In the genomic region with DNA sequence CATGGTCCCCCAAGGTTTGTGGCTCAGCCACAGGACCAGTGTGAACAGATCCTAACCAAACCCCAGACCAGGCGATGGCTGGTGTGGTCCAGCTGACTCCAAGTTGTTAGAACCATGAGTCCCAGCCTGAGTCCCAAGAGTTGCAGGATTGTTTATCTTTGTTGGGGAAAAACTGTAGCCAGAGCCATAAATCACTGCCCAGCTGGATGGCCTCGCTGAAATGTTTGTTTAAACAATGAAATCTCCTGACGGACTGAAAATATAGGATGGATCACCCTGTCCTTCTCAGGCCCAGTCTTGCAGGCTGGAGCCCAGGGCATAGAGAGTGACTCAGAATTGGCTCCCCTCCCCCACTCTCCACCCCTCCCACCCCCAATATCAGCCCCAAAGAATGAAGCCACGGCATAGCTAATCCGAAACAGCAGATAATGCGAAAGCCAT, we compare ENCODE assay signal across 14 cellular contexts. TPM values are rescaled to one million over a fixed set of nuclear protein-coding genes. Genes with fewer than 3 reads are reported as not detected.
DNase-seq lines count a peak whose midpoint lies in the region; TF ChIP-seq lines count a peak whose summit lies in the region.
"Had no signal": no experiment of that assay in that cellular context is flagged by ENCODE, and none has a peak within 500 bp of the region (broad histone marks: within the 10 kb centered on the region; RNA-seq: fewer than 3 reads in every experiment).

No MANE protein-coding gene starts in this region.

- DNase-seq in COLO668 (lab: John Stamatoyannopoulos, UW; ENCODE audit: unreplicated experiment) (peak; percentile 52), RPMI7951 (ENCODE audit: low read depth) (peak; percentile 66), fibroblast of pulmonary artery (ENCODE audit: low read depth) (peak; percentile 57), prostate gland (ENCODE audit: low spot score) (peak; percentile 72), GM03348 (ENCODE audit: low spot score) (no peak), HT-29 (ENCODE audit: low spot score) (no peak), NCI-H1436 (lab: John Stamatoyannopoulos, UW) (no peak)
- no peak for DNase-seq in activated CD4-positive, alpha-beta memory T cell treated with anti-CD3 and anti-CD28 coated beads for 36 hours
- DNase-seq: activated T-cell treated with anti-CD3 and anti-CD28 coated beads for 4 hours, HFFc6, NCI-H1105, right lobe of liver had no signal

- TF ChIP-seq CTCF in fibroblast of pulmonary artery (IDR thresholded peaks at IDR 0.05; ENCODE audit: low read length, missing control alignments) (no peak), prostate gland (IDR thresholded peaks at IDR 0.05) (no peak)

- CTCF ChIA-PET in activated CD4-positive, alpha-beta memory T cell treated with anti-CD3 and anti-CD28 coated beads for 36 hours (lab: Charles Lee): interaction anchor here (10.0 to 13.0 kb wide), 2 partner anchors 215 to 231 kb away, joined by 97 to 430 read pairs; no protein-coding TSS in a partner anchor

- H3K27me3 ChIP-seq in prostate gland (replicated peaks; ENCODE audit: insufficient read depth): no peaks in the 10 kb centered on the region
- H3K27me3 ChIP-seq: right lobe of liver had no signal

- peaks cover 4% of the 10 kb centered on the region for H3K4me1 Mint-ChIP-seq in activated CD4-positive, alpha-beta memory T cell treated with anti-CD3 and anti-CD28 coated beads for 36 hours (ENCODE audit: low read depth)

- no peak overlapping the region for H3K27ac Mint-ChIP-seq in activated CD4-positive, alpha-beta memory T cell treated with anti-CD3 and anti-CD28 coated beads for 36 hours
- H3K27ac Mint-ChIP-seq: HFFc6 had no signal

- POLR2A ChIA-PET in activated CD4-positive, alpha-beta memory T cell treated with anti-CD3 and anti-CD28 coated beads for 36 hours (lab: Charles Lee): no interaction called here

- H3K9me3 ChIP-seq in prostate gland: no peaks in the 10 kb centered on the region
- H3K9me3 ChIP-seq: right lobe of liver had no signal

- no peaks in the 10 kb centered on the region for H3K9me3 Mint-ChIP-seq in activated CD4-positive, alpha-beta memory T cell treated with anti-CD3 and anti-CD28 coated beads for 36 hours
- H3K9me3 Mint-ChIP-seq: central memory CD8-positive, alpha-beta T cell; HFFc6 had no signal

- H3K27me3 Mint-ChIP-seq in activated CD4-positive, alpha-beta memory T cell treated with anti-CD3 and anti-CD28 coated beads for 36 hours: peaks cover 2% of the 10 kb centered on the region

- H3K4me3 ChIP-seq in fibroblast of pulmonary artery (replicated peaks; ENCODE audit: low read depth, low read length): no peak overlapping the region
- H3K4me3 ChIP-seq in prostate gland: no peak overlapping the region
- H3K4me3 ChIP-seq: right lobe of liver had no signal

- H3K4me1 ChIP-seq in prostate gland (replicated peaks): peaks cover 7% of the 10 kb centered on the region
- H3K4me1 ChIP-seq: right lobe of liver had no signal

- no peaks in the 10 kb centered on the region for H3K36me3 ChIP-seq in prostate gland
- H3K36me3 ChIP-seq: right lobe of liver had no signal

- H3K27ac ChIP-seq in prostate gland: peak overlapping the region in 1 of 2 donors; percentile 53
- H3K27ac ChIP-seq: right lobe of liver had no signal

- intact Hi-C loops in prostate gland (cut with DNase I): loop anchor here (10.0 kb wide), 1 partner anchor 119 kb away; no protein-coding TSS in a partner anchor
- intact Hi-C loops in activated CD4-positive, alpha-beta memory T cell treated with anti-CD3 and anti-CD28 coated beads for 36 hours (cut with micrococcal nuclease): no loop called here

- no peaks in the 10 kb centered on the region for H3K36me3 Mint-ChIP-seq in activated CD4-positive, alpha-beta memory T cell treated with anti-CD3 and anti-CD28 coated beads for 36 hours

- no peak overlapping the region for H3K4me3 Mint-ChIP-seq in activated CD4-positive, alpha-beta memory T cell treated with anti-CD3 and anti-CD28 coated beads for 36 hours
- H3K4me3 Mint-ChIP-seq: central memory CD8-positive, alpha-beta T cell; HFFc6 had no signal

- WGBS in prostate gland: 48% methylated on average over 6 of the region's 6 CpGs

- no peak for TF ChIP-seq POLR2A in prostate gland (IDR thresholded peaks at IDR 0.05)

RNA-seq across cellular contexts. Expression of a gene that starts 36.4 kb away (rescaled TPM):
- total RNA-seq in RPMI7951 (2014; rRNA removed; shearing (Covaris generic)): 1.7 and 1.8 TPM in 2 replicates
- total RNA-seq in prostate gland: 10 to 100 TPM; 11.1 to 61.4 TPM
- 76.0 and 83.9 TPM in 2 replicates for total RNA-seq in HT-29 (2014; rRNA removed; shearing (Covaris generic))
- not detected for total RNA-seq in activated CD4-positive, alpha-beta memory T cell treated with anti-CD3 and anti-CD28 coated beads for 36 hours
- total RNA-seq: HFFc6, mononuclear cell had no signal

Comparison
In these comparisons a context has a peak if more than half of its experiments do, and no peak if none do; other contexts are left out.
1. DNase-seq: peak in COLO668 (single experiment), RPMI7951 (single experiment), fibroblast of pulmonary artery (single experiment) and prostate gland (single experiment); none in GM03348 (single experiment), HT-29 (single experiment), NCI-H1436 (single experiment) and activated CD4-positive, alpha-beta memory T cell treated with anti-CD3 and anti-CD28 coated beads for 36 hours (single experiment).